ENCODE assay signal across 12 cellular contexts in genomic region chr1:228163004-228163753, GRCh38. TPM values are rescaled to one million over a fixed set of nuclear protein-coding genes. Genes with fewer than 3 reads are reported as not detected.
DNase-seq lines count a peak whose midpoint lies in the region; ATAC-seq and TF ChIP-seq lines count a peak whose summit lies in the region.
"Had no signal": no experiment of that assay in that cellular context is flagged by ENCODE, and none has a peak within 500 bp of the region (broad histone marks: within the 10 kb centered on the region; RNA-seq: fewer than 3 reads in every experiment).

No MANE protein-coding gene starts in this region.

- intact Hi-C loops in Panc1 (cut with micrococcal nuclease; ENCODE audit: unreplicated experiment): no loop called here
- intact Hi-C loops in dorsolateral prefrontal cortex (cut with DNase I): no loop called here
- intact Hi-C loops in activated CD4-positive, alpha-beta T cell treated with anti-CD3 and anti-CD28 coated beads, Interleukin-2, amount 10 ng/mL, durations not matched to agents 24 days and 14 days (cut with micrococcal nuclease): loop anchor here (10.0 kb wide), 2 partner anchors 112 to 398 kb away; no protein-coding TSS in a partner anchor
- intact Hi-C loops in natural killer cell (cut with micrococcal nuclease): no loop called here

- no peaks in the 10 kb centered on the region for H3K36me3 Mint-ChIP-seq in activated CD4-positive, alpha-beta T cell treated with anti-CD3 and anti-CD28 coated beads, Interleukin-2, amount 10 ng/mL, durations not matched to agents 24 days and 14 days (ENCODE audit: low read depth)
- H3K36me3 Mint-ChIP-seq in natural killer cell: no peaks in the 10 kb centered on the region

- CTCF ChIA-PET in Panc1 (lab: Charles Lee): no interaction called here

- H3K4me1 Mint-ChIP-seq in activated CD4-positive, alpha-beta T cell treated with anti-CD3 and anti-CD28 coated beads, Interleukin-2, amount 10 ng/mL, durations not matched to agents 24 days and 14 days: peaks cover 25% of the 10 kb centered on the region
- H3K4me1 Mint-ChIP-seq in natural killer cell: peaks cover 17 to 30% of the 10 kb centered on the region in 2 donors

- no peaks in the 10 kb centered on the region for H3K9me3 ChIP-seq in Panc1 (ENCODE audit: control insufficient read depth, insufficient read depth, low read depth, low read length)
- no peaks in the 10 kb centered on the region for H3K9me3 ChIP-seq in mesenchymal stem cell (ENCODE audit: control insufficient read depth, low read length)
- no peaks in the 10 kb centered on the region for H3K9me3 ChIP-seq in tibial nerve

- H3K4ac ChIP-seq in mesenchymal stem cell (ENCODE audit: low read depth in 1 of 2, low read length in 2 of 2): peak overlapping the region in 1 of 2 experiments; percentile 60

- no peaks in the 10 kb centered on the region for H3K36me3 ChIP-seq in Panc1 (ENCODE audit: control insufficient read depth, insufficient read depth, low read length)
- H3K36me3 ChIP-seq in mesenchymal stem cell (ENCODE audit: control insufficient read depth in 1 of 2, insufficient read depth in 2 of 2, low read depth in 1 of 2, low read length in 2 of 2): peaks cover 0 to 11% of the 10 kb centered on the region in 2 experiments
- peaks cover 0 to 2% (median 0%) of the 10 kb centered on the region in 3 donors for H3K36me3 ChIP-seq in tibial nerve

- H3K27me3 ChIP-seq in Panc1 (ENCODE audit: control insufficient read depth, insufficient read depth, low read length): no peaks in the 10 kb centered on the region
- peaks cover 0 to 8% (median 0%) of the 10 kb centered on the region in 45 donors for H3K27me3 ChIP-seq in dorsolateral prefrontal cortex
- H3K27me3 ChIP-seq in mesenchymal stem cell (ENCODE audit: control insufficient read depth in 1 of 2, insufficient read depth in 1 of 2, low read length in 2 of 2): peaks cover 0 to 7% of the 10 kb centered on the region in 2 experiments
- peaks cover 0 to 4% of the 10 kb centered on the region in 2 donors for H3K27me3 ChIP-seq in tibial nerve

- no peak overlapping the region for H3K27ac Mint-ChIP-seq in activated CD4-positive, alpha-beta T cell treated with anti-CD3 and anti-CD28 coated beads, Interleukin-2, amount 10 ng/mL, durations not matched to agents 24 days and 14 days
- no peak overlapping the region for H3K27ac Mint-ChIP-seq in natural killer cell

- no peak overlapping the region for H2BK15ac ChIP-seq in mesenchymal stem cell (ENCODE audit: low read depth, poor library complexity, severe bottlenecking)

- H3K9ac ChIP-seq in mesenchymal stem cell (ENCODE audit: low read length): peak overlapping the region; percentile 58

- no TSS peak for BruUV-seq in Panc1 (replicated peaks; lab: Mats Ljungman, UMichigan)

- no peak overlapping the region for H2AK5ac ChIP-seq in mesenchymal stem cell (ENCODE audit: low read length, severe bottlenecking)

- no peak overlapping the region for H3K4me2 ChIP-seq in mesenchymal stem cell (ENCODE audit: low read length, poor library complexity, severe bottlenecking)

- DNase-seq in Panc1 (ENCODE audit: low read depth, low spot score) (no peak), dorsolateral prefrontal cortex (no peak), mesenchymal stem cell (no peak), tibial nerve (ENCODE audit: low spot score in 2 of 2) (no peak), natural killer cell (no peak)
- no peak for DNase-seq in activated CD4-positive, alpha-beta T cell treated with anti-CD3 and anti-CD28 coated beads, Interleukin-2, amount 10 ng/mL, durations not matched to agents 24 days and 14 days
- DNase-seq: activated CD4-positive, CD25-positive, alpha-beta regulatory T cell; NCI-H526 treated with DMSO at 0.1 percent for 48 hours; stimulated activated naive CD4-positive, alpha-beta T cell treated with Interleukin-2 at 50 U/mL for 16 hours had no signal

- H3K27ac ChIP-seq in Panc1 (ENCODE audit: low read length) (peak overlapping the region; percentile 48; the same call in 1 of the 2 replicates), dorsolateral prefrontal cortex (peak overlapping the region in 40 of 59 donors; percentile 1 to 99 (median 52)), mesenchymal stem cell (ENCODE audit: low read length, poor library complexity, severe bottlenecking) (no peak overlapping the region), tibial nerve (peak overlapping the region; percentile 57 to 100 (median 74))

- TF ChIP-seq CTCF in Panc1 (IDR thresholded peaks at IDR 0.05) (no peak), dorsolateral prefrontal cortex (IDR thresholded peaks at IDR 0.05 in 54 of 56, conservative IDR thresholded peaks at IDR 0.05 in 2 of 56; ENCODE audit: low read depth in 1 of 56, partially characterized antibody in 56 of 56) (no peak), tibial nerve (IDR thresholded peaks at IDR 0.05) (no peak), natural killer cell (IDR thresholded peaks at IDR 0.05) (no peak)

- no peak overlapping the region for H3K14ac ChIP-seq in mesenchymal stem cell (ENCODE audit: low read length in 2 of 2)

- WGBS in mesenchymal stem cell: 83% methylated on average over 30 of the region's 30 CpGs
- WGBS in tibial nerve, 2 donors: 58% methylated on average over 14 to 19 of the region's 30 CpGs

- TF ChIP-seq POLR2A in tibial nerve (IDR thresholded peaks at IDR 0.05): peak in 1 of 2 donors; percentile 21

- H3K9me3 Mint-ChIP-seq in activated CD4-positive, alpha-beta T cell treated with anti-CD3 and anti-CD28 coated beads, Interleukin-2, amount 10 ng/mL, durations not matched to agents 24 days and 14 days: no peaks in the 10 kb centered on the region
- H3K9me3 Mint-ChIP-seq in natural killer cell: no peaks in the 10 kb centered on the region
- H3K9me3 Mint-ChIP-seq: neural crest cell had no signal

- H2BK5ac ChIP-seq in mesenchymal stem cell (ENCODE audit: low read depth, low read length, poor library complexity, severe bottlenecking): no peak overlapping the region

- H3K4me3 ChIP-seq in Panc1 (ENCODE audit: low read depth in 2 of 2, low read length in 2 of 2) (no peak overlapping the region), dorsolateral prefrontal cortex (no peak overlapping the region), mesenchymal stem cell (ENCODE audit: insufficient read depth in 1 of 2, low read depth in 1 of 2, low read length in 2 of 2) (peak overlapping the region in 1 of 2 experiments; percentile 4), tibial nerve (no peak overlapping the region)

- H3K18ac ChIP-seq in mesenchymal stem cell (ENCODE audit: low read depth in 1 of 2, low read length in 2 of 2): no peak overlapping the region

- peaks cover 20% of the 10 kb centered on the region for H3K79me1 ChIP-seq in mesenchymal stem cell (replicated peaks; ENCODE audit: low read length, poor library complexity, severe bottlenecking)

- no peak overlapping the region for H2AFZ ChIP-seq in mesenchymal stem cell (ENCODE audit: low read depth, low read length)

- H3K4me1 ChIP-seq in Panc1 (ENCODE audit: control insufficient read depth, insufficient read depth, low read length) (peaks cover 13% of the 10 kb centered on the region), mesenchymal stem cell (ENCODE audit: control insufficient read depth, insufficient read depth, low read depth, low read length) (peaks cover 20% of the 10 kb centered on the region), tibial nerve (peaks cover 0 to 64% (median 24%) of the 10 kb centered on the region in 4 donors)

- in situ Hi-C loops in Panc1 (cut with HindIII; ENCODE audit: low pct_unique_long_range_greater_than_20kb, low sequenced_read_pairs): no loop called here

- no peak overlapping the region for H2BK120ac ChIP-seq in mesenchymal stem cell (ENCODE audit: low read depth, low read length)

- H4K8ac ChIP-seq in mesenchymal stem cell (ENCODE audit: low read length): peak overlapping the region; percentile 4

- H3K27me3 Mint-ChIP-seq in activated CD4-positive, alpha-beta T cell treated with anti-CD3 and anti-CD28 coated beads, Interleukin-2, amount 10 ng/mL, durations not matched to agents 24 days and 14 days: no peaks in the 10 kb centered on the region
- H3K27me3 Mint-ChIP-seq in natural killer cell (ENCODE audit: low read depth in 2 of 2): no peaks in the 10 kb centered on the region

- H3K4me3 Mint-ChIP-seq in activated CD4-positive, alpha-beta T cell treated with anti-CD3 and anti-CD28 coated beads, Interleukin-2, amount 10 ng/mL, durations not matched to agents 24 days and 14 days: no peak overlapping the region
- H3K4me3 Mint-ChIP-seq in natural killer cell: no peak overlapping the region

- TF ChIP-seq EP300 in tibial nerve (IDR thresholded peaks at IDR 0.05): peak in 1 of 2 donors; percentile 18

- no peak overlapping the region for H3K23ac ChIP-seq in mesenchymal stem cell (ENCODE audit: low read length in 2 of 2)

- H2BK12ac ChIP-seq in mesenchymal stem cell (ENCODE audit: low read length in 2 of 2): peak overlapping the region in 1 of 2 experiments; percentile 50

- POLR2A ChIA-PET in Panc1 (lab: Charles Lee): no interaction called here

- ATAC-seq in Panc1 (no peak), HG02610 (IDR thresholded peaks at IDR 0.05; ENCODE audit: unreplicated experiment) (no peak), natural killer cell (no peak), GM19351 (IDR thresholded peaks at IDR 0.05; ENCODE audit: unreplicated experiment) (no peak)

- H4K91ac ChIP-seq in mesenchymal stem cell (ENCODE audit: low read length): peak overlapping the region; percentile 45

RNA-seq across cellular contexts. Expression of gene IBA57, which starts 2.4 kb away (rescaled TPM):
- total RNA-seq in Panc1 (2021; ENCODE audit: unreplicated experiment) (11.3 TPM), dorsolateral prefrontal cortex (10 to 100 TPM in 55 of 120 experiments, 1 to 10 TPM in 65; 6.6 to 16.0 (median 9.7) TPM), tibial nerve (10 to 100 TPM in 1 of 4 donors, 1 to 10 TPM in 3; 5.5 to 17.8 (median 9.2) TPM), natural killer cell (10 to 100 TPM; 13.3 to 14.1 (median 13.8) TPM)
- 6.3 TPM for polyA plus RNA-seq in Panc1 (2012; ENCODE audit: insufficient read length)
- polyA plus RNA-seq in mesenchymal stem cell (2013, experiment 1 of 2): 1.2 TPM
- polyA plus RNA-seq in mesenchymal stem cell (2013, experiment 2 of 2): 1.7 TPM
- 10.8 and 11.4 TPM in 2 replicates for total RNA-seq in activated CD4-positive, alpha-beta T cell treated with anti-CD3 and anti-CD28 coated beads, Interleukin-2, amount 10 ng/mL, durations not matched to agents 24 days and 14 days

RNA-seq across cellular contexts. Expression of gene GJC2, which starts 13.4 kb away (rescaled TPM):
- total RNA-seq in Panc1 (2021; ENCODE audit: unreplicated experiment): 2.4 TPM
- 4.4 TPM for polyA plus RNA-seq in Panc1 (2012; ENCODE audit: insufficient read length)
- total RNA-seq in dorsolateral prefrontal cortex: 10 to 100 TPM in 112 of 120 experiments, 1 to 10 TPM in 8; 6.4 to 80.4 (median 20.6) TPM
- polyA plus RNA-seq in mesenchymal stem cell (2013, experiment 1 of 2): 0.33 TPM
- polyA plus RNA-seq in mesenchymal stem cell (2013, experiment 2 of 2): 0.37 TPM
- 10 to 100 TPM in 2 of 4 donors, 1 to 10 TPM in 2; 6.9 to 15.1 (median 9.9) TPM for total RNA-seq in tibial nerve
- total RNA-seq in activated CD4-positive, alpha-beta T cell treated with anti-CD3 and anti-CD28 coated beads, Interleukin-2, amount 10 ng/mL, durations not matched to agents 24 days and 14 days: 0.69 and 0.96 TPM in 2 replicates
- total RNA-seq in natural killer cell: 1 to 10 TPM; 1.0 to 2.2 (median 1.7) TPM

RNA-seq across cellular contexts. Expression of gene GUK1, which starts 23.1 kb away (rescaled TPM):
- 188 TPM for total RNA-seq in Panc1 (2021; ENCODE audit: unreplicated experiment)
- polyA plus RNA-seq in Panc1 (2012; ENCODE audit: insufficient read length): 362 TPM
- 100 to 1,000 TPM; 226 to 417 (median 315) TPM for total RNA-seq in dorsolateral prefrontal cortex
- polyA plus RNA-seq in mesenchymal stem cell (2013, experiment 1 of 2): 218 TPM
- 225 TPM for polyA plus RNA-seq in mesenchymal stem cell (2013, experiment 2 of 2)
- 100 to 1,000 TPM; 501 to 540 (median 510) TPM for total RNA-seq in tibial nerve
- total RNA-seq in activated CD4-positive, alpha-beta T cell treated with anti-CD3 and anti-CD28 coated beads, Interleukin-2, amount 10 ng/mL, durations not matched to agents 24 days and 14 days: 211 and 222 TPM in 2 replicates
- 100 to 1,000 TPM; 292 to 313 (median 308) TPM for total RNA-seq in natural killer cell

RNA-seq across cellular contexts. Expression of gene OBSCN, which starts 44.7 kb away (rescaled TPM):
- 10.5 TPM for total RNA-seq in Panc1 (2021; ENCODE audit: unreplicated experiment)
- 12.4 TPM for polyA plus RNA-seq in Panc1 (2012; ENCODE audit: insufficient read length)
- total RNA-seq in dorsolateral prefrontal cortex: 10 to 100 TPM in 107 of 120 experiments, 1 to 10 TPM in 13; 5.6 to 40.5 (median 13.8) TPM
- 4.5 TPM for polyA plus RNA-seq in mesenchymal stem cell (2013, experiment 1 of 2)
- polyA plus RNA-seq in mesenchymal stem cell (2013, experiment 2 of 2): 4.9 TPM
- 10 to 100 TPM in 3 of 4 donors, 1 to 10 TPM in 1; 8.5 to 22.6 (median 19.0) TPM for total RNA-seq in tibial nerve
- 21.4 and 22.3 TPM in 2 replicates for total RNA-seq in activated CD4-positive, alpha-beta T cell treated with anti-CD3 and anti-CD28 coated beads, Interleukin-2, amount 10 ng/mL, durations not matched to agents 24 days and 14 days
- total RNA-seq in natural killer cell: 10 to 100 TPM in 2 of 3 donors, 1 to 10 TPM in 1; 9.6 to 30.0 (median 14.3) TPM

RNA-seq across cellular contexts. Expression of gene MRPL55, which starts 54.1 kb away (rescaled TPM):
- total RNA-seq in Panc1 (2021; ENCODE audit: unreplicated experiment) (53.0 TPM), dorsolateral prefrontal cortex (10 to 100 TPM; 31.4 to 79.7 (median 54.4) TPM), tibial nerve (10 to 100 TPM; 68.7 to 83.7 (median 80.0) TPM), natural killer cell (10 to 100 TPM; 50.0 to 70.6 (median 64.1) TPM)
- 128 TPM for polyA plus RNA-seq in Panc1 (2012; ENCODE audit: insufficient read length)
- 49.1 TPM for polyA plus RNA-seq in mesenchymal stem cell (2013, experiment 1 of 2)
- 50.1 TPM for polyA plus RNA-seq in mesenchymal stem cell (2013, experiment 2 of 2)
- 55.2 and 62.2 TPM in 2 replicates for total RNA-seq in activated CD4-positive, alpha-beta T cell treated with anti-CD3 and anti-CD28 coated beads, Interleukin-2, amount 10 ng/mL, durations not matched to agents 24 days and 14 days
